In genomic region chr1:63663301-63663700, GRCh38 we compare ENCODE assay signal across 18 cellular contexts.
DNase-seq lines count a peak whose midpoint lies in the region; ATAC-seq, FAIRE-seq and TF ChIP-seq lines count a peak whose summit lies in the region.
"Had no signal": no experiment of that assay in that cellular context is flagged by ENCODE, and none has a peak within 500 bp of the region (broad histone marks: within the 10 kb centered on the region; RNA-seq: fewer than 3 reads in every experiment).

No MANE protein-coding gene starts in this region.

- no peak overlapping the region for H3K9ac ChIP-seq in HepG2 (ENCODE audit: insufficient read depth, low read depth, low read length)

- POLR2A ChIA-PET in HepG2 (lab: Yijun Ruan, JAX) = interaction anchor here (2.1 kb wide), 1 partner anchor 12 kb away, joined by 9 read pairs; no protein-coding TSS in a partner anchor

- peaks cover 0 to 12% of the 10 kb centered on the region in 2 donors for H3K9me3 Mint-ChIP-seq in stimulated activated naive CD8-positive, alpha-beta T cell treated with anti-CD3 and anti-CD28 coated beads, Interleukin-15, amount 100 ng/mL, for 72 hours
- peaks cover 5 to 10% of the 10 kb centered on the region in 2 donors for H3K9me3 Mint-ChIP-seq in activated naive CD4-positive, alpha-beta T cell treated with anti-CD3 and anti-CD28 coated beads, Interleukin-2, amount 50 U/mL, for 72 hours

- no peak overlapping the region for H3K4me2 ChIP-seq in HepG2 (ENCODE audit: low read depth, low read length)

- in situ Hi-C loops in astrocyte of the spinal cord (cut with HindIII; ENCODE audit: low sequenced_read_pairs) = no loop called here
- in situ Hi-C loops in HepG2 (cut with HindIII; ENCODE audit: extremely low pct_ligation_motif_present, low pct_unique_long_range_greater_than_20kb) = no loop called here

- intact Hi-C loops in HepG2 (cut with micrococcal nuclease; ENCODE audit: unreplicated experiment) = no loop called here

- no peak for TF ChIP-seq CTCF in astrocyte of the spinal cord (IDR thresholded peaks at IDR 0.05; ENCODE audit: low read depth, low read length)
- TF ChIP-seq CTCF in HepG2 (CRISPR knock-in tag; IDR thresholded peaks at IDR 0.05) = no peak

- DNase-seq in AG08395 (ENCODE audit: low spot score) (peak; percentile 41), HT-29 (ENCODE audit: low spot score) (peak; percentile 24), astrocyte of the spinal cord (ENCODE audit: low read depth, low spot score) (peak; percentile 39), HepG2 (ENCODE audit: low spot score) (no peak), H7 (no peak), hippocampal formation (lab: John Stamatoyannopoulos, UW) (no peak)
- DNase-seq in stimulated activated naive CD8-positive, alpha-beta T cell treated with anti-CD3 and anti-CD28 coated beads, Interleukin-15, amount 100 ng/mL, for 72 hours = no peak
- no peak for DNase-seq in activated naive CD4-positive, alpha-beta T cell treated with anti-CD3 and anti-CD28 coated beads, Interleukin-2, amount 50 U/mL, for 72 hours (ENCODE audit: low spot score in 2 of 2)
- DNase-seq: activated naive CD4-positive, alpha-beta T cell treated with anti-CD3 and anti-CD28 coated beads, Interleukin-2, amount 50 U/mL, for 16 hours; BE2C; colonic mucosa; DND-41; Karpas-422; NCI-H2029 treated with DMSO at 0.1 percent for 48 hours; thyroid gland had no signal

- TF ChIP-seq RAD21 in HepG2 (CRISPR knock-in tag; IDR thresholded peaks at IDR 0.05) = no peak

- no peak for TF ChIP-seq EP300 in HepG2 (IDR thresholded peaks at IDR 0.05; ENCODE audit: low read depth in 2 of 2, low read length in 2 of 2)
- no peak for TF ChIP-seq EP300 in HepG2 (CRISPR knock-in tag; IDR thresholded peaks at IDR 0.05; ENCODE audit: borderline replicate concordance)

- no peak overlapping the region for H3K4me3 Mint-ChIP-seq in stimulated activated naive CD8-positive, alpha-beta T cell treated with anti-CD3 and anti-CD28 coated beads, Interleukin-15, amount 100 ng/mL, for 72 hours

- no peak overlapping the region for H2AFZ ChIP-seq in HepG2 (ENCODE audit: low read length)

- H3K9me3 ChIP-seq in HepG2 (ENCODE audit: low read length) = peaks cover 10% of the 10 kb centered on the region; the same call in 1 of the 2 replicates
- H3K9me3 ChIP-seq: BE2C, colonic mucosa, thyroid gland had no signal

- H3K79me2 ChIP-seq in HepG2 (ENCODE audit: insufficient read depth, low read length) = no peaks in the 10 kb centered on the region

- no peaks in the 10 kb centered on the region for H3K4me1 Mint-ChIP-seq in stimulated activated naive CD8-positive, alpha-beta T cell treated with anti-CD3 and anti-CD28 coated beads, Interleukin-15, amount 100 ng/mL, for 72 hours

- ATAC-seq in HepG2 = peak; percentile 18; the same call in 2 of the 3 replicates
- no peak for ATAC-seq in stimulated activated naive CD8-positive, alpha-beta T cell treated with anti-CD3 and anti-CD28 coated beads, Interleukin-15, amount 100 ng/mL, for 72 hours
- no peak for ATAC-seq in activated naive CD4-positive, alpha-beta T cell treated with anti-CD3 and anti-CD28 coated beads, Interleukin-2, amount 50 U/mL, for 72 hours

- TF ChIP-seq POLR2A in HepG2 (IDR thresholded peaks at IDR 0.05; ENCODE audit: insufficient read depth in 1 of 2, low read depth in 2 of 2, low read length in 2 of 2) = no peak

- H3K36me3 Mint-ChIP-seq in activated naive CD4-positive, alpha-beta T cell treated with anti-CD3 and anti-CD28 coated beads, Interleukin-2, amount 50 U/mL, for 72 hours = peaks cover 25 to 30% of the 10 kb centered on the region in 2 donors

- no peaks in the 10 kb centered on the region for H3K27me3 ChIP-seq in HepG2 (ENCODE audit: control insufficient read depth in 1 of 2, insufficient read depth in 2 of 2, low read length in 2 of 2)
- no peaks in the 10 kb centered on the region for H3K27me3 ChIP-seq in H7 (ENCODE audit: control insufficient read depth, insufficient read depth, low read length)
- H3K27me3 ChIP-seq: BE2C, colonic mucosa, esophagus muscularis mucosa, thyroid gland had no signal

- CTCF ChIA-PET in HepG2 (lab: Yijun Ruan, JAX; ENCODE audit: low intra/inter-chr PET ratio, low total read pairs) = no interaction called here

- H3K27ac ChIP-seq in HepG2 (ENCODE audit: extremely low read length, insufficient read depth, low read length) = no peak overlapping the region
- H3K27ac ChIP-seq: colonic mucosa, SK-N-MC, thyroid gland, VCaP had no signal

- peaks cover 3 to 10% of the 10 kb centered on the region in 2 experiments; a peak in 4 of 5 replicates for H3K36me3 ChIP-seq in HepG2 (replicated peaks in 1 of 2; ENCODE audit: control insufficient read depth in 1 of 2, insufficient read depth in 2 of 2, low read length in 2 of 2)
- H3K36me3 ChIP-seq in H7 (replicated peaks; ENCODE audit: control insufficient read depth, insufficient read depth, low read length) = peaks cover 2% of the 10 kb centered on the region
- H3K36me3 ChIP-seq: BE2C, colonic mucosa, thyroid gland had no signal

- no peak for FAIRE-seq in HepG2 (lab: Jason Lieb, UNC)

- peaks cover 25% of the 10 kb centered on the region for H3K4me1 ChIP-seq in HepG2 (ENCODE audit: insufficient read depth, low read length)
- H3K4me1 ChIP-seq: BE2C, colonic mucosa, thyroid gland had no signal

- H4K20me1 ChIP-seq in HepG2 (ENCODE audit: insufficient read depth, low read length) = no peaks in the 10 kb centered on the region

- H3K27ac Mint-ChIP-seq in stimulated activated naive CD8-positive, alpha-beta T cell treated with anti-CD3 and anti-CD28 coated beads, Interleukin-15, amount 100 ng/mL, for 72 hours = no peak overlapping the region
- H3K27ac Mint-ChIP-seq in activated naive CD4-positive, alpha-beta T cell treated with anti-CD3 and anti-CD28 coated beads, Interleukin-2, amount 50 U/mL, for 72 hours = no peak overlapping the region

- H3K4me3 ChIP-seq in astrocyte of the spinal cord (ENCODE audit: low read depth, low read length) (no peak overlapping the region), HepG2 (replicated peaks in 1 of 3; ENCODE audit: insufficient read depth in 1 of 3, low read depth in 2 of 3, low read length in 3 of 3) (no peak overlapping the region), H7 (ENCODE audit: insufficient read depth, low read depth, low read length) (no peak overlapping the region)
- H3K4me3 ChIP-seq: colonic mucosa, esophagus muscularis mucosa, SK-N-MC, thyroid gland had no signal

- no peaks in the 10 kb centered on the region for H3K27me3 Mint-ChIP-seq in stimulated activated naive CD8-positive, alpha-beta T cell treated with anti-CD3 and anti-CD28 coated beads, Interleukin-15, amount 100 ng/mL, for 72 hours

- WGBS in HepG2 (ENCODE audit: low lambda C conversion rate) = 71% methylated on average over 3 of the region's 3 CpGs

- BruUV-seq in HepG2 (replicated peaks; lab: Mats Ljungman, UMichigan) = no TSS peak

TF ChIP-seq in HepG2, 621 proteins besides CTCF, POLR2A, EP300 and RAD21:
- no peak for TF ChIP-seq CERS6 (CRISPR knock-in tag; IDR thresholded peaks at IDR 0.05)
- TF ChIP-seq SNAI1 (CRISPR knock-in tag; IDR thresholded peaks at IDR 0.05; ENCODE audit: borderline replicate concordance) = no peak
- TF ChIP-seq RFX3 (CRISPR knock-in tag; IDR thresholded peaks at IDR 0.05) = no peak
- no peak for TF ChIP-seq TCF7 (IDR thresholded peaks at IDR 0.05; ENCODE audit: low read depth)
- TF ChIP-seq DNMT1 (CRISPR knock-in tag; IDR thresholded peaks at IDR 0.05) = no peak
- no peak for TF ChIP-seq ZNF512 (CRISPR knock-in tag; IDR thresholded peaks at IDR 0.05)
- no peak for TF ChIP-seq ZNF382 (CRISPR knock-in tag; IDR thresholded peaks at IDR 0.05; ENCODE audit: borderline replicate concordance)
- no peak for TF ChIP-seq FOXO1 (CRISPR knock-in tag; IDR thresholded peaks at IDR 0.05)
- TF ChIP-seq ZSCAN22 (CRISPR knock-in tag; IDR thresholded peaks at IDR 0.05) = no peak
- no peak for TF ChIP-seq ZNF770 (CRISPR knock-in tag; IDR thresholded peaks at IDR 0.05)

Comparison
In these comparisons a context has a peak if more than half of its experiments do, and no peak if none do; other contexts are left out.
1. DNase-seq: peak in AG08395 (single experiment), HT-29 (single experiment) and astrocyte of the spinal cord (single experiment); none in HepG2 (single experiment), stimulated activated naive CD8-positive, alpha-beta T cell treated with anti-CD3 and anti-CD28 coated beads, Interleukin-15, amount 100 ng/mL, for 72 hours (0 of 2), H7 (single experiment), hippocampal formation (0 of 2) and activated naive CD4-positive, alpha-beta T cell treated with anti-CD3 and anti-CD28 coated beads, Interleukin-2, amount 50 U/mL, for 72 hours (0 of 2).